Comparison of ENCODE assay signal across 27 cellular contexts in the genomic region with DNA sequence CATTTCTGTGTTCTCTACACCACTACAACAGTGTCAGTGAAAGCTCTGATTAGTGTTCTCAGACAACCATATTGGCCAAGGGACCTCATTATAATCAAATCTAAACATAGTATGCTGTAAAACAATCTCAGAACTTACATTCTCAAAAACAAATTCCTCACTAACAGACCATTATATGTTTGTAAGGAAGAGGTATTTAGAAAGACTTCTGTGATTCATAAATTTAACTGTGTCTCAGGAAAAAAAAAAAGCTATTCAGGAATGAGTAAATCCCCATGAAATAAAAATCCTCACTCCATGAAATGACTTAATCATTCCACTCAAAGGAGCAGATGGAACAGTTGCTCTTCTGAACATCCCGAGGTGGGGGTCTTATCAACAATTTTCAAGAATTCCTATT.
DNase-seq lines count a peak whose midpoint lies in the region; ATAC-seq and TF ChIP-seq lines count a peak whose summit lies in the region.
"Had no signal": no experiment of that assay in that cellular context is flagged by ENCODE, and none has a peak within 500 bp of the region (broad histone marks: within the 10 kb centered on the region; RNA-seq: fewer than 3 reads in every experiment).

No MANE protein-coding gene starts in this region.

- peaks cover 12% of the 10 kb centered on the region for H3K4me1 ChIP-seq in SJSA1 (replicated peaks)
- H3K4me1 ChIP-seq: A549, Caco-2 had no signal

- H3K27me3 ChIP-seq in SJSA1 (replicated peaks): no peaks in the 10 kb centered on the region

- no peak for ATAC-seq in HG03565 (IDR thresholded peaks at IDR 0.05; ENCODE audit: unreplicated experiment)
- ATAC-seq: A549; CD8-positive, alpha-beta T cell; HepG2; PC-3; T-cell had no signal

- peak overlapping the region; percentile 19; the same call in 1 of the 2 replicates for H3K27ac ChIP-seq in SJSA1
- H3K27ac ChIP-seq: A549, C4-2B had no signal

- DNase-seq in EL (peak; percentile 25), SJSA1 (ENCODE audit: low read depth in 1 of 2, low spot score in 2 of 2) (no peak), epithelial cell of esophagus (ENCODE audit: low read depth) (peak; percentile 26), iPS-NIHi7 (ENCODE audit: extremely low spot score) (no peak), NCI-H1436 (lab: John Stamatoyannopoulos, UW) (no peak), HPDE6-E6E7 (ENCODE audit: extremely low spot score) (no peak)
- DNase-seq: Caco-2; CD8-positive, alpha-beta T cell; DMS 273 treated with DMSO at 0.1 percent for 48 hours; DMS79; GOT3; Kasumi-1; MV-4-11; NCI-H1105; NCI-H146; NCI-H1930; NCI-H2107; NCI-H524 treated with DMSO at 0.1 percent for 48 hours; NCI-H774; NK-92 treated with Interleukin-12 subunit alpha and Interleukin-12 subunit beta, amount 100 ng/mL, for 24 hours; PC-3; T-cell had no signal

- H3K36me3 ChIP-seq in SJSA1: no peaks in the 10 kb centered on the region
- H3K36me3 ChIP-seq: HAP-1 had no signal

- no peak for TF ChIP-seq CTCF in epithelial cell of esophagus (IDR thresholded peaks at IDR 0.05; ENCODE audit: insufficient read depth, low read depth, low read length, missing control alignments)

- H3K9me3 ChIP-seq in SJSA1 (replicated peaks): no peaks in the 10 kb centered on the region
- H3K9me3 ChIP-seq: A549, Caco-2, HAP-1 had no signal

- H3K4me3 ChIP-seq in SJSA1: no peak overlapping the region
- no peak overlapping the region for H3K4me3 ChIP-seq in epithelial cell of esophagus (ENCODE audit: low read length)
- H3K4me3 ChIP-seq: A549, HAP-1 had no signal

Comparison
In these comparisons a context has a peak if more than half of its experiments do, and no peak if none do; other contexts are left out.
1. DNase-seq: peak in EL (single experiment) and epithelial cell of esophagus (single experiment); none in SJSA1 (0 of 2), iPS-NIHi7 (single experiment), NCI-H1436 (single experiment) and HPDE6-E6E7 (single experiment).